In genomic region chr5:112921031-112921832, GRCh38 we compare ENCODE assay signal across 8 cellular contexts. TPM values are rescaled to one million over a fixed set of nuclear protein-coding genes. Genes with fewer than 3 reads are reported as not detected.
DNase-seq lines count a peak whose midpoint lies in the region; ATAC-seq, FAIRE-seq and TF ChIP-seq lines count a peak whose summit lies in the region.

No MANE protein-coding gene starts in this region.

- peak; percentile 19 for DNase-seq in DMS153 (lab: John Stamatoyannopoulos, UW)
- DNase-seq in HTR-8/SVneo (ENCODE audit: insufficient read length, low spot score) = peak; percentile 51
- peak; percentile 80 for DNase-seq in RPMI8226
- DNase-seq in activated naive CD4-positive, alpha-beta T cell treated with anti-CD3 and anti-CD28 coated beads for 36 hours = peak; percentile 64
- DNase-seq in frontal cortex (ENCODE audit: low spot score in 2 of 2) = peak; percentile 74 to 75
- DNase-seq in neural progenitor cell (ENCODE audit: low spot score) = peak; percentile 80

- peak; percentile 28 for ATAC-seq in GM21447 (IDR thresholded peaks at IDR 0.05; ENCODE audit: unreplicated experiment)

- no peak for TF ChIP-seq CTCF in neural progenitor cell (IDR thresholded peaks at IDR 0.05)

- H3K4me1 Mint-ChIP-seq in activated naive CD4-positive, alpha-beta T cell treated with anti-CD3 and anti-CD28 coated beads for 36 hours (ENCODE audit: low read depth) = peaks cover 54% of the 10 kb centered on the region
- peaks cover 18% of the 10 kb centered on the region for H3K4me1 Mint-ChIP-seq in neural progenitor cell

- no peaks in the 10 kb centered on the region for H3K9me3 Mint-ChIP-seq in activated naive CD4-positive, alpha-beta T cell treated with anti-CD3 and anti-CD28 coated beads for 36 hours
- H3K9me3 Mint-ChIP-seq in neural progenitor cell = no peaks in the 10 kb centered on the region

- peaks cover 12% of the 10 kb centered on the region for H3K79me2 ChIP-seq in neural progenitor cell (ENCODE audit: low read depth)

- FAIRE-seq in HTR-8/SVneo (lab: Jason Lieb, UNC) = no peak
- no peak for FAIRE-seq in frontal cortex (lab: Jason Lieb, UNC)

- no peaks in the 10 kb centered on the region for H4K20me1 ChIP-seq in neural progenitor cell (ENCODE audit: low read depth)

- H3K9me3 ChIP-seq in neural progenitor cell (ENCODE audit: low read depth) = no peaks in the 10 kb centered on the region
- no peaks in the 10 kb centered on the region for H3K9me3 ChIP-seq in thymus (ENCODE audit: control insufficient read depth)

- H2AFZ ChIP-seq in neural progenitor cell (replicated peaks) = peak overlapping the region; percentile 83

- no peaks in the 10 kb centered on the region for H3K36me3 ChIP-seq in neural progenitor cell
- H3K36me3 ChIP-seq in thymus (ENCODE audit: control insufficient read depth, insufficient read depth) = no peaks in the 10 kb centered on the region

- H3K4me2 ChIP-seq in neural progenitor cell = peak overlapping the region; percentile 86

- intact Hi-C loops in activated naive CD4-positive, alpha-beta T cell treated with anti-CD3 and anti-CD28 coated beads for 36 hours (cut with micrococcal nuclease) = loop anchor here (2.0 to 10.0 kb wide), 5 partner anchors 42 to 759 kb away; partner anchors contain the start of gene EPB41L4A

- H3K4me1 ChIP-seq in neural progenitor cell (peaks cover 9% of the 10 kb centered on the region), thymus (ENCODE audit: control insufficient read depth, insufficient read depth, low read length) (peaks cover 15% of the 10 kb centered on the region)

- peaks cover 20% of the 10 kb centered on the region for H3K36me3 Mint-ChIP-seq in activated naive CD4-positive, alpha-beta T cell treated with anti-CD3 and anti-CD28 coated beads for 36 hours (ENCODE audit: low read depth)
- peaks cover 16% of the 10 kb centered on the region for H3K36me3 Mint-ChIP-seq in neural progenitor cell

- peak overlapping the region; percentile 11 for H3K9ac ChIP-seq in neural progenitor cell

- peaks cover 19% of the 10 kb centered on the region for H3F3A ChIP-seq in neural progenitor cell (ENCODE audit: low read depth)

- CTCF ChIA-PET in activated naive CD4-positive, alpha-beta T cell treated with anti-CD3 and anti-CD28 coated beads for 36 hours (lab: Charles Lee) = interaction anchor here (0.6 to 6.0 kb wide), 14 partner anchors 10 to 395 kb away, joined by 3 to 27 read pairs (median 3); partner anchors contain the start of gene SRP19

- H3K27me3 ChIP-seq in neural progenitor cell = peaks cover 16% of the 10 kb centered on the region
- H3K27me3 ChIP-seq in thymus (ENCODE audit: control insufficient read depth, insufficient read depth) = peaks cover 2% of the 10 kb centered on the region

- no peaks in the 10 kb centered on the region for H3K27me3 Mint-ChIP-seq in activated naive CD4-positive, alpha-beta T cell treated with anti-CD3 and anti-CD28 coated beads for 36 hours (ENCODE audit: low read depth)
- peaks cover 12% of the 10 kb centered on the region for H3K27me3 Mint-ChIP-seq in neural progenitor cell (ENCODE audit: insufficient read depth, low read depth)

- H3K27ac ChIP-seq in neural progenitor cell (peak overlapping the region; percentile 68), thymus (ENCODE audit: low read depth) (peak overlapping the region; percentile 86)

- peak overlapping the region; percentile 90 for H3K4me3 Mint-ChIP-seq in activated naive CD4-positive, alpha-beta T cell treated with anti-CD3 and anti-CD28 coated beads for 36 hours
- peak overlapping the region; percentile 98 for H3K4me3 Mint-ChIP-seq in neural progenitor cell

- no peak overlapping the region for H3K27ac Mint-ChIP-seq in activated naive CD4-positive, alpha-beta T cell treated with anti-CD3 and anti-CD28 coated beads for 36 hours
- H3K27ac Mint-ChIP-seq in neural progenitor cell = no peak overlapping the region

- peak overlapping the region; percentile 97 for H3K4me3 ChIP-seq in neural progenitor cell
- peak overlapping the region; percentile 90 for H3K4me3 ChIP-seq in thymus (ENCODE audit: low read length)

- WGBS in thymus = 2% methylated on average over 68 of the region's 68 CpGs

RNA-seq across cellular contexts. Expression of gene REEP5, which starts 0.8 kb away (rescaled TPM):
- 10 to 100 TPM; 18.3 to 18.8 TPM for total RNA-seq in activated naive CD4-positive, alpha-beta T cell treated with anti-CD3 and anti-CD28 coated beads for 36 hours
- total RNA-seq in frontal cortex (97.4 TPM), neural progenitor cell (ENCODE audit: low replicate concordance) (14.3 and 17.1 TPM in 2 replicates)
- polyA plus RNA-seq in thymus = 57.7 TPM

RNA-seq across cellular contexts. Expression of gene DCP2, which starts 55.4 kb away (rescaled TPM):
- total RNA-seq in activated naive CD4-positive, alpha-beta T cell treated with anti-CD3 and anti-CD28 coated beads for 36 hours = 100 to 1,000 TPM; 129 TPM
- total RNA-seq in frontal cortex = 118 TPM
- total RNA-seq in neural progenitor cell (ENCODE audit: low replicate concordance) = 123 and 174 TPM in 2 replicates
- 36.3 TPM for polyA plus RNA-seq in thymus

Comparison
In these comparisons a context has a peak if more than half of its experiments do, and no peak if none do; other contexts are left out.
1. Peak in every context shown above with its lines: DNase-seq, ATAC-seq, H3K4me3 ChIP-seq and H3K27ac ChIP-seq.
2. DNase-seq: peak in every context shown above with its lines; median percentile 80 in RPMI8226; 80 in neural progenitor cell; 74 in frontal cortex; 64 in activated naive CD4-positive, alpha-beta T cell treated with anti-CD3 and anti-CD28 coated beads for 36 hours; 51 in HTR-8/SVneo; 19 in DMS153.